Comparison of ENCODE assay signal across 17 cellular contexts in genomic region chr3:74561881-74562280, GRCh38. TPM values are rescaled to one million over a fixed set of nuclear protein-coding genes. Genes with fewer than 3 reads are reported as not detected.
"Had no signal": no experiment of that assay in that cellular context is flagged by ENCODE, and none has a peak within 500 bp of the region (broad histone marks: within the 10 kb centered on the region; RNA-seq: fewer than 3 reads in every experiment).

No MANE protein-coding gene starts in this region.

- ATAC-seq: activated CD4-positive, CD25-positive, alpha-beta regulatory T cell treated with anti-CD3 and anti-CD28 coated beads, Interleukin-2, amount 50 U/mL, for 24 hours; heart left ventricle had no signal

- H3K4me3 ChIP-seq: heart left ventricle, lung, right atrium auricular region had no signal

- DNase-seq: activated CD4-positive, alpha-beta T cell treated with anti-CD3 and anti-CD28 coated beads, Interleukin-2, amount 50 U/mL, for 1 hour; activated CD8-positive, alpha-beta memory T cell treated with anti-CD3 and anti-CD28 coated beads for 24 hours; activated naive CD4-positive, alpha-beta T cell; anterior cingulate cortex; endodermal cell; foreskin melanocyte; heart left ventricle; midbrain; small intestine; stimulated activated CD4-positive, alpha-beta T cell treated with anti-CD3 and anti-CD28 coated beads, Interleukin-4, amount 100 ng/mL, for 24 hours; stimulated activated naive CD4-positive, alpha-beta T cell; substantia nigra; T-helper 9 cell had no signal

RNA-seq across cellular contexts. Expression of gene CNTN3, which starts 52.6 kb away (rescaled TPM):
- total RNA-seq: dermis microvascular lymphatic vessel endothelial cell had no signal
